ENCODE assay signal across 13 cellular contexts in the genomic region with DNA sequence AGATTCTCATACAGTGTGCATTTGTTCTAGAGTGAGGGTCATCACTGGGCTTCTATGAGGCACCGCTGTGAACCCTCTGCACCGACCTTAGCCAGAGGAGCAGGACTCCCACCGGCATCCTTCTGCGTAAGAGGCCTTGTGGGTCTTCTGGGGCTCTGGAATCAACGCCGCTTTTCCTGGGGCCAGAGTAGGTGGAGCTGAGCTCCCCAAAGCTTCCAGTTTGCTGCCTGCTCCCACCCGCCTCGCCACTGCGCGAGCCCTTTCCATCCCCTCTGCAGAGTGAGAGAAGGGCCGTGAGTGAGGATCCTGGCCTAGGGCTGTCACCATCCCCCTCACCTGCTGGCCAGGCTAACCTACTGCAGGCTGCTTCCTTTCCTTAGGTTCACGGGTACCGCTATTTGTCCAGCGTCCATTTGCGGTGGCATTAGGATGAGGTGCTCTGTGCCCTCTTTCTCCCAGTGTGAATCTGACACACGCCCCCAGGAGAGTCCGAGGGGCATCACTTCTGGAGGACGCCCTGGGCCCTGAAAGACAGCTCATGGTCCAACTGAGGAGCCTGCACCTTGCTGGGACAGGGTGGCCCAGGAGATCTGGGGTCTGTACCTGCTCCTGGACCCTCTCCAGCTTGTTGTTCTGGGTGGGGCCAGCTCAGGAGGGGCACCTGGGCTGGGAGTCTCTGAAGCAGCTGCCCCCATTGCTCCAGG. TPM values are rescaled to one million over a fixed set of nuclear protein-coding genes. Genes with fewer than 3 reads are reported as not detected.
DNase-seq lines count a peak whose midpoint lies in the region; ATAC-seq and TF ChIP-seq lines count a peak whose summit lies in the region.
"Had no signal": no experiment of that assay in that cellular context is flagged by ENCODE, and none has a peak within 500 bp of the region (broad histone marks: within the 10 kb centered on the region; RNA-seq: fewer than 3 reads in every experiment).

No MANE protein-coding gene starts in this region.

- ATAC-seq in HG03280 (IDR thresholded peaks at IDR 0.05; ENCODE audit: unreplicated experiment): peak; percentile 7
- peak; percentile 4 for ATAC-seq in body of pancreas
- no peak for ATAC-seq in HG03342 (IDR thresholded peaks at IDR 0.05; ENCODE audit: unreplicated experiment)

- intact Hi-C loops in body of pancreas (cut with DNase I): loop anchor here (10.0 kb wide), 1 partner anchor 93 kb away; the partner anchor contains the start of gene ZBTB21

- DNase-seq in DMS53 (lab: John Stamatoyannopoulos, UW) (peak; percentile 46), DMS53 treated with DMSO at 0.1 percent for 48 hours (lab: John Stamatoyannopoulos, UW; ENCODE audit: unreplicated experiment) (no peak), body of pancreas (no peak), retinal pigment epithelial cell (ENCODE audit: low read depth) (no peak), glomerular visceral epithelial cell (ENCODE audit: extremely low spot score) (no peak), NCI-H146 (lab: John Stamatoyannopoulos, UW) (no peak)
- DNase-seq: amniotic stem cell had no signal

- H3K27me3 ChIP-seq in body of pancreas: no peaks in the 10 kb centered on the region

- WGBS in body of pancreas, 2 donors: 78 to 92% methylated on average over 9 to 18 of the region's 18 CpGs

- H3K36me3 ChIP-seq in body of pancreas (replicated peaks in 1 of 2; ENCODE audit: insufficient read depth in 1 of 2, low read depth in 2 of 2): no peaks in the 10 kb centered on the region

- TF ChIP-seq CTCF in body of pancreas (IDR thresholded peaks at IDR 0.05) (no peak), retinal pigment epithelial cell (conservative IDR thresholded peaks at IDR 0.05; ENCODE audit: low read depth, low read length) (peak; percentile 14)

- no peak for TF ChIP-seq POLR2A in body of pancreas (IDR thresholded peaks at IDR 0.05)

- H3K4me1 ChIP-seq in body of pancreas: peaks cover 19% of the 10 kb centered on the region

- H3K4me3 ChIP-seq in body of pancreas: no peak overlapping the region
- no peak overlapping the region for H3K4me3 ChIP-seq in retinal pigment epithelial cell (ENCODE audit: low read length)

- no peak overlapping the region for H3K27ac ChIP-seq in body of pancreas
- H3K27ac ChIP-seq: 22Rv1, epithelial cell of prostate had no signal

- no peaks in the 10 kb centered on the region for H3K9me3 ChIP-seq in body of pancreas

RNA-seq across cellular contexts. Expression of gene UMODL1, which starts 36.2 kb away (rescaled TPM):
- not detected for total RNA-seq in body of pancreas
- total RNA-seq: activated CD8-positive, alpha-beta memory T cell treated with anti-CD3 and anti-CD28 coated beads for 36 hours; natural killer cell treated with Interleukin-12 subunit alpha and Interleukin-12 subunit beta and Interleukin-15 and Interleukin-18, amount 100 ng/mL, for 72 hours had no signal
